In the genomic region with DNA sequence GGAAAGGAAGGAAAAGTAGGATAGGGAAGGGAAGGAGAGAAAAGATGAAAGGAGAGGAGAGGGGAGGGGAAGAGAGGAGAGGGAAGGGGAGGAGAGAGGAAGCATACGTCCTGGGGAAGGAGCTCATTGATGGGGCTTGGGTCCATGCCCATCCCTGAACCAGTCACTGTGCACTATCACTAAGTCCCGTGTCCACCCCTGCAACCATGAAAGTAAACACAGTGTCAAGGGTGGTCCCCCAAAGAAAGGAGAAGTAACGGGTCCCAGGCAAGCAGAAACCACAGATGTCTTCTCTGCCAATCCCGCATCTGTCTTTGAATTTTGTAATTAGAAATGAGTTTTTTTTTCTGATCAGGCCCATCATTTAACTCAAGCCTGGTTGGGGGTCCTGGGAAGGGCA, we compare ENCODE assay signal across 22 cellular contexts. TPM values are rescaled to one million over a fixed set of nuclear protein-coding genes. Genes with fewer than 3 reads are reported as not detected.
"Had no signal": no experiment of that assay in that cellular context is flagged by ENCODE, and none has a peak within 500 bp of the region (broad histone marks: within the 10 kb centered on the region; RNA-seq: fewer than 3 reads in every experiment).

No MANE protein-coding gene starts in this region.

- H3K4me3 Mint-ChIP-seq: activated T-cell treated with anti-CD3 and anti-CD28 coated beads, Interleukin-2, amount 50 U/mL, for 24 hours; activated T-helper 17 cell treated with anti-CD3 and anti-CD28 coated beads, Interleukin-2, amount 50 U/mL, for 72 hours; effector memory CD8-positive, alpha-beta T cell; memory B cell; natural killer cell treated with Interleukin-12 subunit alpha and Interleukin-12 subunit beta and Interleukin-15 and Interleukin-18, amount 100 ng/mL, for 72 hours; type B pancreatic cell had no signal

- DNase-seq: activated CD8-positive, alpha-beta memory T cell treated with anti-CD3 and anti-CD28 coated beads for 24 hours; activated CD8-positive, alpha-beta memory T cell treated with anti-CD3 and anti-CD28 coated beads, Interleukin-2, amount 50 U/mL, for 4 hours; activated T-cell treated with anti-CD3 and anti-CD28 coated beads, Interleukin-2, amount 50 U/mL, for 24 hours; brain microvascular endothelial cell; caudate nucleus; dorsolateral prefrontal cortex; effector memory CD8-positive, alpha-beta T cell; hypothalamus; retina; stimulated activated CD4-positive, alpha-beta T cell treated with anti-CD3 and anti-CD28 coated beads, Interleukin-2, amount 100 ng/mL, for 48 hours; stimulated activated naive CD4-positive, alpha-beta T cell; WERI-Rb-1 had no signal

- H3K9me3 Mint-ChIP-seq: activated naive CD4-positive, alpha-beta T cell treated with anti-CD3 and anti-CD28 coated beads, Interleukin-2, amount 50 U/mL, for 72 hours; activated T-cell treated with anti-CD3 and anti-CD28 coated beads, Interleukin-2, amount 50 U/mL, for 24 hours; activated T-helper 17 cell treated with anti-CD3 and anti-CD28 coated beads, Interleukin-2, amount 50 U/mL, for 72 hours; effector memory CD8-positive, alpha-beta T cell; memory B cell; natural killer cell treated with Interleukin-12 subunit alpha and Interleukin-12 subunit beta and Interleukin-15 and Interleukin-18, amount 100 ng/mL, for 72 hours; type B pancreatic cell had no signal

- H3K36me3 Mint-ChIP-seq: activated naive CD4-positive, alpha-beta T cell treated with anti-CD3 and anti-CD28 coated beads, Interleukin-2, amount 50 U/mL, for 72 hours; memory B cell; natural killer cell treated with Interleukin-12 subunit alpha and Interleukin-12 subunit beta and Interleukin-15 and Interleukin-18, amount 100 ng/mL, for 72 hours; type B pancreatic cell had no signal

- H3K4me3 ChIP-seq: dorsolateral prefrontal cortex, esophagus muscularis mucosa, gastrocnemius medialis, thoracic aorta, vagina had no signal

- ATAC-seq: activated naive CD4-positive, alpha-beta T cell treated with anti-CD3 and anti-CD28 coated beads, Interleukin-2, amount 50 U/mL, for 72 hours; activated T-helper 17 cell treated with anti-CD3 and anti-CD28 coated beads, Interleukin-2, amount 50 U/mL, for 72 hours; effector memory CD8-positive, alpha-beta T cell; gastrocnemius medialis; natural killer cell treated with Interleukin-12 subunit alpha and Interleukin-12 subunit beta and Interleukin-15 and Interleukin-18, amount 100 ng/mL, for 72 hours had no signal

- H3K4me1 Mint-ChIP-seq: activated T-helper 17 cell treated with anti-CD3 and anti-CD28 coated beads, Interleukin-2, amount 50 U/mL, for 72 hours had no signal

- H3K27ac Mint-ChIP-seq: activated T-cell treated with anti-CD3 and anti-CD28 coated beads, Interleukin-2, amount 50 U/mL, for 24 hours; activated T-helper 17 cell treated with anti-CD3 and anti-CD28 coated beads, Interleukin-2, amount 50 U/mL, for 72 hours; effector memory CD8-positive, alpha-beta T cell; memory B cell; natural killer cell treated with Interleukin-12 subunit alpha and Interleukin-12 subunit beta and Interleukin-15 and Interleukin-18, amount 100 ng/mL, for 72 hours; progenitor cell of endocrine pancreas; type B pancreatic cell had no signal

RNA-seq across cellular contexts. Expression of a gene that starts 55.2 kb away (rescaled TPM):
- total RNA-seq: activated naive CD4-positive, alpha-beta T cell treated with anti-CD3 and anti-CD28 coated beads, Interleukin-2, amount 50 U/mL, for 72 hours; activated T-helper 17 cell treated with anti-CD3 and anti-CD28 coated beads, Interleukin-2, amount 50 U/mL, for 72 hours; natural killer cell treated with Interleukin-12 subunit alpha and Interleukin-12 subunit beta and Interleukin-15 and Interleukin-18, amount 100 ng/mL, for 72 hours had no signal
